8 cellular contexts compared by ENCODE assay signal in genomic region chr1:90721210-90722194, GRCh38. TPM values are rescaled to one million over a fixed set of nuclear protein-coding genes. Genes with fewer than 3 reads are reported as not detected.
A peak's percentile ranks its signal among the peaks of the same experiment; 100 is the strongest.
DNase-seq lines count a peak whose midpoint lies in the region; ATAC-seq and TF ChIP-seq lines count a peak whose summit lies in the region.

No MANE protein-coding gene starts in this region.

- peaks cover 11% of the 10 kb centered on the region for H3K9me3 ChIP-seq in T-helper 17 cell (ENCODE audit: control insufficient read depth, low read length, poor library complexity, severe bottlenecking)

- H3K4me1 Mint-ChIP-seq in T-helper 17 cell: peaks cover 38% of the 10 kb centered on the region
- H3K4me1 Mint-ChIP-seq in nephron: peaks cover 51% of the 10 kb centered on the region

- H3K4me3 Mint-ChIP-seq in T-helper 17 cell (no peak overlapping the region), nephron (peak overlapping the region; percentile 16 to 35 (median 26))

- H3K27ac Mint-ChIP-seq in T-helper 17 cell: peak overlapping the region; percentile 91
- no peak overlapping the region for H3K27ac Mint-ChIP-seq in nephron

- peak; percentile 74 to 81 (median 74) for TF ChIP-seq CTCF in nephron (IDR thresholded peaks at IDR 0.05; ENCODE audit: unreplicated experiment in 3 of 3)

- DNase-seq in activated effector memory CD4-positive, alpha-beta T cell treated with anti-CD3 and anti-CD28 coated beads, Interleukin-2, amount 50 U/mL, for 16 hours: peak; percentile 81
- DNase-seq in activated effector memory CD4-positive, alpha-beta T cell treated with Interleukin-2 at 50 U/mL for 16 hours: no peak
- DNase-seq in NCI-H187 (lab: John Stamatoyannopoulos, UW) (peak; percentile 28 to 51), T-helper 17 cell (peak in 1 of 3 donors; percentile 49), ecto neural progenitor cell (ENCODE audit: low spot score) (peak; percentile 74)

- peaks cover 8% of the 10 kb centered on the region for H3K9me3 Mint-ChIP-seq in nephron

- ATAC-seq in HG02642 (IDR thresholded peaks at IDR 0.05; ENCODE audit: poor library complexity, unreplicated experiment): peak; percentile 64
- peak; percentile 69 for ATAC-seq in T-helper 17 cell
- no peak for ATAC-seq in HG03039 (IDR thresholded peaks at IDR 0.05; ENCODE audit: unreplicated experiment)

- H3K36me3 Mint-ChIP-seq in T-helper 17 cell (ENCODE audit: low read depth): peaks cover 14% of the 10 kb centered on the region
- H3K36me3 Mint-ChIP-seq in nephron (ENCODE audit: low read depth): no peaks in the 10 kb centered on the region

- H3K27me3 Mint-ChIP-seq in T-helper 17 cell (peaks cover 79% of the 10 kb centered on the region), nephron (ENCODE audit: low read depth) (peaks cover 100% of the 10 kb centered on the region)

RNA-seq across cellular contexts. Expression of gene BARHL2, which starts 4.4 kb away (rescaled TPM):
- not detected for total RNA-seq in T-helper 17 cell
